In the genomic region with DNA sequence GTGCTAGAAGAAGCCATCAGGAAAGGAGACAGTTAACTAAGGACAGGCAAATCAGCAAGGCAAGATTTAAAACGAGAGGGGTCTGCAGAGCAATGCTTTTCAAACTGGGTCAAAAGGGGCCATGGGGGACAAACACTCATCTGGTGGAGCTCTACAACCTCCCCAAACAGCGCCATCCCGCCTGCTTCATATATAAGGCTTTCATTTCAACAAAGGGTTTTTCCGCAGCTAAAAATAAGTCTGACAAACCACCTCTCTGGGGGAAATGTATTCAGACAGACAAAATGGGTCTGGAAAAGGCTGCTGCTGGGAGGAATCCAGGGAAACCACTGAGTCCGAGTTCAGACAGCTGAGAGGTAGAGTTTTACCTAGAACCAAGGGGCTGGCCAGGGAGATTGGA, we compare ENCODE assay signal across 1 cellular context.
TF ChIP-seq lines count a peak whose summit lies in the region.

No MANE protein-coding gene starts in this region.

TF ChIP-seq in K562, 482 proteins besides CTCF, POLR2A, EP300 and RAD21:
- TF ChIP-seq CHD1 (IDR thresholded peaks at IDR 0.05; ENCODE audit: low read length) (no peak), ZNF212 (CRISPR knock-in tag; IDR thresholded peaks at IDR 0.05) (no peak), ZNF318 (IDR thresholded peaks at IDR 0.05; ENCODE audit: borderline replicate concordance in 1 of 2, low read depth in 1 of 2) (no peak), KDM1A (IDR thresholded peaks at IDR 0.05) (no peak), ZNF12 (CRISPR knock-in tag; IDR thresholded peaks at IDR 0.05) (no peak), SREBF2 (CRISPR knock-in tag; IDR thresholded peaks at IDR 0.05) (no peak), ATF2 (CRISPR knock-in tag; IDR thresholded peaks at IDR 0.05) (no peak), ZNF780A (CRISPR knock-in tag; IDR thresholded peaks at IDR 0.05) (no peak), ZNF778 (CRISPR knock-in tag; IDR thresholded peaks at IDR 0.05) (no peak), NEUROD1 (IDR thresholded peaks at IDR 0.05; ENCODE audit: borderline replicate concordance, low read depth, low read length, partially characterized antibody) (no peak), ZNF354B (CRISPR knock-in tag; IDR thresholded peaks at IDR 0.05) (no peak), TBL1XR1 (IDR thresholded peaks at IDR 0.05; ENCODE audit: low read length in 2 of 2) (no peak), E4F1 (CRISPR knock-in tag; IDR thresholded peaks at IDR 0.05; ENCODE audit: borderline replicate concordance) (no peak), KAT7 (CRISPR knock-in tag; IDR thresholded peaks at IDR 0.05; ENCODE audit: borderline replicate concordance) (no peak)
